ENCODE assay signal across 20 cellular contexts in genomic region chr4:85398276-85398675, GRCh38.
DNase-seq lines count a peak whose midpoint lies in the region; ATAC-seq and TF ChIP-seq lines count a peak whose summit lies in the region.
"Had no signal": no experiment of that assay in that cellular context is flagged by ENCODE, and none has a peak within 500 bp of the region (broad histone marks: within the 10 kb centered on the region; RNA-seq: fewer than 3 reads in every experiment).

No MANE protein-coding gene starts in this region.

- no peaks in the 10 kb centered on the region for H3K27me3 ChIP-seq in fibroblast of lung (ENCODE audit: control insufficient read depth, insufficient read depth, low read length)
- no peaks in the 10 kb centered on the region for H3K27me3 ChIP-seq in lung (ENCODE audit: control insufficient read depth, insufficient read depth)
- no peaks in the 10 kb centered on the region for H3K27me3 ChIP-seq in GM23338 (ENCODE audit: insufficient read depth)
- no peaks in the 10 kb centered on the region for H3K27me3 ChIP-seq in H9 (ENCODE audit: insufficient read depth, low read length)
- H3K27me3 ChIP-seq: ovary, tibial nerve had no signal

- H3K4me3 ChIP-seq in fibroblast of lung (replicated peaks in 1 of 4; ENCODE audit: control extremely low read depth in 1 of 4, insufficient read depth in 1 of 4, low read depth in 3 of 4, low read length in 4 of 4) (no peak overlapping the region), lung (no peak overlapping the region), GM23338 (no peak overlapping the region)
- H3K4me3 ChIP-seq: ovary, tibial nerve had no signal

- H4K5ac ChIP-seq in H9 (ENCODE audit: insufficient read length, low read depth, low read length) = no peak overlapping the region

- intact Hi-C loops in Right ventricle myocardium superior (cut with DNase I) (no loop called here), cardiac septum (cut with DNase I) (loop anchor here (5.0 to 10.0 kb wide), 2 partner anchors 79 to 257 kb away; partner anchors contain the start of gene ARHGAP24)

- H3K23me2 ChIP-seq in H9 (ENCODE audit: insufficient read length, low read depth, low read length, poor library complexity, severe bottlenecking) = no peaks in the 10 kb centered on the region

- H2BK12ac ChIP-seq in H9 (ENCODE audit: insufficient read length, low read depth, low read length) = no peak overlapping the region

- H3F3A ChIP-seq in GM23338 (replicated peaks; ENCODE audit: low read depth) = no peaks in the 10 kb centered on the region

- peak; percentile 27 for DNase-seq in Right ventricle myocardium superior
- no peak for DNase-seq in cardiac septum (ENCODE audit: low spot score)
- peak; percentile 2 to 67 for DNase-seq in fibroblast of lung (ENCODE audit: low read depth in 2 of 2)
- no peak for DNase-seq in lung (ENCODE audit: low spot score)
- no peak for DNase-seq in GM23338 (ENCODE audit: low spot score)
- DNase-seq in T-helper 9 cell = no peak
- no peak for DNase-seq in GM20000 (ENCODE audit: low spot score)
- no peak for DNase-seq in H9
- DNase-seq: amniotic stem cell; CD4-positive, alpha-beta T cell; DMS79; glutamatergic neuron; kidney; NCI-H2029 treated with DMSO at 0.1 percent for 48 hours; NCI-H526 treated with DMSO at 0.1 percent for 48 hours; OCI-M1; ovary had no signal

- no peak overlapping the region for H3K23ac ChIP-seq in H9 (ENCODE audit: insufficient read length, low read depth, low read length)

- H3K79me1 ChIP-seq in H9 (ENCODE audit: insufficient read depth, low read depth, low read length, poor library complexity, severe bottlenecking) = no peaks in the 10 kb centered on the region

- no peak overlapping the region for H4K91ac ChIP-seq in H9 (ENCODE audit: insufficient read length, low read depth, low read length)

- no peak overlapping the region for H2AK5ac ChIP-seq in H9 (ENCODE audit: insufficient read length, low read length)

- H3K4me2 ChIP-seq in fibroblast of lung (ENCODE audit: extremely low read depth, insufficient read depth, low read length) (no peak overlapping the region), GM23338 (no peak overlapping the region), H9 (ENCODE audit: insufficient read depth, insufficient read length, low read length) (no peak overlapping the region)

- no peak overlapping the region for H3K56ac ChIP-seq in H9 (ENCODE audit: insufficient read length, low read depth, low read length)

- no peaks in the 10 kb centered on the region for H3K4me1 ChIP-seq in fibroblast of lung (ENCODE audit: control insufficient read depth, extremely low read depth, insufficient read depth, low read length)
- peaks cover 0 to 3% of the 10 kb centered on the region in 2 donors for H3K4me1 ChIP-seq in lung (ENCODE audit: control insufficient read depth in 2 of 2, insufficient read depth in 2 of 2, low read length in 2 of 2)
- H3K4me1 ChIP-seq in GM23338 (ENCODE audit: insufficient read depth) = no peaks in the 10 kb centered on the region
- H3K4me1 ChIP-seq in H9 (ENCODE audit: insufficient read depth, low read length) = no peaks in the 10 kb centered on the region
- H3K4me1 ChIP-seq: tibial nerve had no signal

- H3K18ac ChIP-seq in H9 (ENCODE audit: insufficient read length, low read depth, low read length) = no peak overlapping the region

- H3K9me3 Mint-ChIP-seq in GM23338 (no peaks in the 10 kb centered on the region), H9 (no peaks in the 10 kb centered on the region; a peak in 1 of 5 replicates)
- H3K9me3 Mint-ChIP-seq: activated T-helper 2 cell treated with anti-CD3 and anti-CD28 coated beads, Interferon-gamma antibody, Interleukin-2, Interleukin-4, amounts not matched to agents 10 μg/mL and 5 μg/mL and 100 μg/mL, durations not matched to agents 14 hours and 24 hours and 36 hours; stimulated activated memory B cell treated with anti-CD40 and anti-IgM and Interleukin-4, amounts not matched to agents 10 μg/mL and 1 μg/mL and 100 μg/mL, for 72 hours had no signal

- no peaks in the 10 kb centered on the region for H3K36me3 ChIP-seq in fibroblast of lung (ENCODE audit: control insufficient read depth, insufficient read depth, low read length)
- H3K36me3 ChIP-seq in lung (ENCODE audit: control insufficient read depth in 2 of 2, insufficient read depth in 2 of 2, low read length in 2 of 2) = no peaks in the 10 kb centered on the region
- H3K36me3 ChIP-seq in GM23338 (ENCODE audit: insufficient read depth) = no peaks in the 10 kb centered on the region
- H3K36me3 ChIP-seq: ovary, tibial nerve had no signal

- ATAC-seq in Right ventricle myocardium superior (ENCODE audit: poor library complexity) (peak; percentile 90), lung (ENCODE audit: insufficient read depth, low FRiP score) (peak; percentile 21), GM23338 (no peak)
- ATAC-seq: stimulated activated memory B cell treated with anti-CD40 and anti-IgM and Interleukin-4, amounts not matched to agents 10 μg/mL and 1 μg/mL and 100 μg/mL, for 72 hours had no signal

- H4K8ac ChIP-seq in H9 (replicated peaks; ENCODE audit: insufficient read length, low read depth, low read length) = no peak overlapping the region

- no peak overlapping the region for H3K4me3 Mint-ChIP-seq in GM23338
- no peak overlapping the region for H3K4me3 Mint-ChIP-seq in H9
- H3K4me3 Mint-ChIP-seq: CD4-positive, alpha-beta T cell; stimulated activated memory B cell treated with anti-CD40 and anti-IgM and Interleukin-4, amounts not matched to agents 10 μg/mL and 1 μg/mL and 100 μg/mL, for 72 hours had no signal

- H3K9ac ChIP-seq in fibroblast of lung (ENCODE audit: insufficient read depth, low read length) (no peak overlapping the region), H9 (ENCODE audit: extremely low read depth, insufficient read length, low read length) (no peak overlapping the region)

- no peak overlapping the region for H3K27ac ChIP-seq in fibroblast of lung (ENCODE audit: insufficient read depth, low read length)
- peak overlapping the region in 1 of 2 donors; percentile 41 for H3K27ac ChIP-seq in lung (ENCODE audit: low read depth in 1 of 2, low read length in 1 of 2)
- H3K27ac ChIP-seq in GM23338 (ENCODE audit: low read depth) = no peak overlapping the region
- no peak overlapping the region for H3K27ac ChIP-seq in H9 (ENCODE audit: insufficient read length, low read depth, low read length)
- H3K27ac ChIP-seq: ovary, tibial nerve had no signal

- H3K36me3 Mint-ChIP-seq in GM23338 (ENCODE audit: low read depth) (no peaks in the 10 kb centered on the region), H9 (ENCODE audit: insufficient read depth in 1 of 3, low read depth in 3 of 3) (no peaks in the 10 kb centered on the region)
- H3K36me3 Mint-ChIP-seq: stimulated activated memory B cell treated with anti-CD40 and anti-IgM and Interleukin-4, amounts not matched to agents 10 μg/mL and 1 μg/mL and 100 μg/mL, for 72 hours had no signal

- H2AFZ ChIP-seq in fibroblast of lung (ENCODE audit: low read length) (no peak overlapping the region), GM23338 (no peak overlapping the region), H9 (ENCODE audit: low read length) (no peak overlapping the region)

- 75 to 95% methylated on average over 1 of the region's 1 CpG for WGBS in lung, 2 donors
- no CpG with 5 or more reads among the region's 1 CpG for WGBS in H9 (ENCODE audit: extremely low coverage, insufficient read length, low lambda C conversion rate)

- H2BK20ac ChIP-seq in H9 (ENCODE audit: low read depth, low read length, poor library complexity, severe bottlenecking) = no peak overlapping the region

- no peaks in the 10 kb centered on the region for H3K27me3 Mint-ChIP-seq in GM23338 (ENCODE audit: insufficient read depth, low read depth, poor library complexity)
- no peaks in the 10 kb centered on the region for H3K27me3 Mint-ChIP-seq in H9 (ENCODE audit: low read depth)
- H3K27me3 Mint-ChIP-seq: CD4-positive, alpha-beta T cell; stimulated activated memory B cell treated with anti-CD40 and anti-IgM and Interleukin-4, amounts not matched to agents 10 μg/mL and 1 μg/mL and 100 μg/mL, for 72 hours had no signal

- H3K9me2 ChIP-seq in GM23338 (ENCODE audit: insufficient read depth) = no peaks in the 10 kb centered on the region

- no peak overlapping the region for H3K14ac ChIP-seq in H9 (ENCODE audit: insufficient read depth, low read length)

- H2BK120ac ChIP-seq in H9 (ENCODE audit: low read depth, low read length, poor library complexity, severe bottlenecking) = no peak overlapping the region

- H3K4me1 Mint-ChIP-seq in GM23338 = no peaks in the 10 kb centered on the region
- H3K4me1 Mint-ChIP-seq in H9 = no peaks in the 10 kb centered on the region

- no peak overlapping the region for H2BK5ac ChIP-seq in H9 (ENCODE audit: insufficient read length, low read length)

- no peak overlapping the region for H3K4ac ChIP-seq in H9 (ENCODE audit: low read depth, low read length)

- H2BK15ac ChIP-seq in H9 (ENCODE audit: low read depth, low read length) = no peak overlapping the region

- no peak overlapping the region for H3T11ph ChIP-seq in H9 (ENCODE audit: low read length)

- no peaks in the 10 kb centered on the region for H3K9me3 ChIP-seq in fibroblast of lung (ENCODE audit: control insufficient read depth, insufficient read depth, low read depth, low read length)
- H3K9me3 ChIP-seq in lung (ENCODE audit: control insufficient read depth in 2 of 2, insufficient read depth in 1 of 2, low read length in 1 of 2) = no peaks in the 10 kb centered on the region
- no peaks in the 10 kb centered on the region for H3K9me3 ChIP-seq in H9 (ENCODE audit: control insufficient read depth, low read depth, low read length)
- H3K9me3 ChIP-seq: ovary, tibial nerve had no signal

- TF ChIP-seq CTCF in fibroblast of lung (conservative IDR thresholded peaks at IDR 0.05 in 1 of 2, IDR thresholded peaks at IDR 0.05 in 1 of 2; ENCODE audit: low read depth in 1 of 2, low read length in 2 of 2) = no peak
- no peak for TF ChIP-seq CTCF in lung (IDR thresholded peaks at IDR 0.05; ENCODE audit: control extremely low read depth, extremely low read depth)
- no peak for TF ChIP-seq CTCF in GM23338 (conservative IDR thresholded peaks at IDR 0.05; ENCODE audit: low read depth in 2 of 2)
- TF ChIP-seq CTCF in GM20000 (IDR thresholded peaks at IDR 0.05; ENCODE audit: extremely low read depth, missing control alignments) = no peak
- no peak for TF ChIP-seq CTCF in H9 (conservative IDR thresholded peaks at IDR 0.05)

- H4K20me1 ChIP-seq in fibroblast of lung (ENCODE audit: control insufficient read depth, extremely low read depth, insufficient read depth, low read length) (no peaks in the 10 kb centered on the region), GM23338 (replicated peaks; ENCODE audit: insufficient read depth) (no peaks in the 10 kb centered on the region), H9 (ENCODE audit: control insufficient read depth, insufficient read depth, insufficient read length) (no peaks in the 10 kb centered on the region)

- H3K79me2 ChIP-seq in fibroblast of lung (ENCODE audit: control insufficient read depth, insufficient read depth, low read length) (no peaks in the 10 kb centered on the region), GM23338 (replicated peaks; ENCODE audit: insufficient read depth) (no peaks in the 10 kb centered on the region), H9 (ENCODE audit: insufficient read depth, low read length) (no peaks in the 10 kb centered on the region)

- H3K27ac Mint-ChIP-seq in GM23338 (no peak overlapping the region), H9 (no peak overlapping the region)
- H3K27ac Mint-ChIP-seq: activated T-helper 2 cell treated with anti-CD3 and anti-CD28 coated beads, Interferon-gamma antibody, Interleukin-2, Interleukin-4, amounts not matched to agents 10 μg/mL and 5 μg/mL and 100 μg/mL, durations not matched to agents 14 hours and 24 hours and 36 hours; CD4-positive, alpha-beta T cell had no signal

Comparison
In these comparisons a context has a peak if more than half of its experiments do, and no peak if none do; other contexts are left out.
1. DNase-seq: peak in Right ventricle myocardium superior (single experiment) and fibroblast of lung (2 of 2); none in cardiac septum (single experiment), lung (single experiment), GM23338 (single experiment), T-helper 9 cell (single experiment), GM20000 (single experiment) and H9 (single experiment).